In genomic region chr17:33434841-33435240, GRCh38 we compare ENCODE assay signal across 8 cellular contexts.
"Had no signal": no experiment of that assay in that cellular context is flagged by ENCODE, and none has a peak within 500 bp of the region (broad histone marks: within the 10 kb centered on the region; RNA-seq: fewer than 3 reads in every experiment).

No MANE protein-coding gene starts in this region.

- DNase-seq: H9, HCEC 1CT, IMR-90 had no signal

- H3K27ac Mint-ChIP-seq: GM23338, H9 had no signal

- H3K4me1 Mint-ChIP-seq: GM23338, H9 had no signal

- H3K4me3 Mint-ChIP-seq: GM23338, H9 had no signal

- ATAC-seq: GM23338, K562 had no signal

- FAIRE-seq: H1, H54, HTR-8/SVneo, K562 had no signal

- H3K9me3 Mint-ChIP-seq: GM23338, H9 had no signal
